ENCODE assay signal across 8 cellular contexts in the genomic region with DNA sequence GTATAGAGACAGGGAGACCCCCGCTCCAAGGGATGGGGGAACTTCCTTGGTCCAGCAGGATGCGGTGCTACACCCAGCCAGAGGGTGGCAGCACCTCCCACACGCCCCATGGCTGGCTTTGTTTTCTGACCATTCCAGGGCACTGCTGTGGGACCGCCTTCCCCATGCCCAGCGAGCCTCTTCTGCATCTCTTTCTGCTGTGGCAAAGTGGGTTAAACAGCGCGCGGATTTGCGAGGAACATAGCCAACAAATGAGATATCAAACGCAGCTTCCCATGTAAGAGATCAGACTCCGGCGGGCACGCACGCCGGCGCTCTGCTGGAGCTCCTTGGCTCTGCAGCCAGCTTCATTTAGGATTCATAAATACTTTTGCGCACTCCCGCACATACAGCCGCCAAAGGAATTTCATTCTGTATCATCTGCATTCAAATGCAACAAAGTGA.
DNase-seq lines count a peak whose midpoint lies in the region; ATAC-seq and TF ChIP-seq lines count a peak whose summit lies in the region.

No MANE protein-coding gene starts in this region.

- no peaks in the 10 kb centered on the region for H3K27me3 ChIP-seq in GM23338 (ENCODE audit: insufficient read depth)
- no peaks in the 10 kb centered on the region for H3K27me3 ChIP-seq in CD8-positive, alpha-beta memory T cell (ENCODE audit: insufficient read depth, low read length, poor library complexity, severe bottlenecking)

- peak overlapping the region; percentile 71 for H3K4me2 ChIP-seq in GM23338

- H3K27me3 Mint-ChIP-seq in GM23338 (ENCODE audit: insufficient read depth, low read depth, poor library complexity), result peaks cover 4% of the 10 kb centered on the region
- no peaks in the 10 kb centered on the region for H3K27me3 Mint-ChIP-seq in activated T-helper 2 cell treated with anti-CD3 and anti-CD28 coated beads, Interferon-gamma antibody, Interleukin-2, Interleukin-4, amounts not matched to agents 10 μg/mL and 5 μg/mL and 100 μg/mL, durations not matched to agents 14 hours and 24 hours and 36 hours (ENCODE audit: low read depth)
- H3K27me3 Mint-ChIP-seq in CD8-positive, alpha-beta memory T cell, result peaks cover 0 to 4% of the 10 kb centered on the region in 2 donors

- H3F3A ChIP-seq in GM23338 (replicated peaks; ENCODE audit: low read depth), result no peaks in the 10 kb centered on the region

- no peaks in the 10 kb centered on the region for H3K9me3 ChIP-seq in CD8-positive, alpha-beta memory T cell (ENCODE audit: low read length)

- intact Hi-C loops in activated T-helper 2 cell treated with anti-CD3 and anti-CD28 coated beads, Interferon-gamma antibody, Interleukin-2, Interleukin-4, amounts not matched to agents 10 μg/mL and 5 μg/mL and 100 μg/mL, durations not matched to agents 14 hours and 24 hours and 36 hours (cut with micrococcal nuclease), result no loop called here

- H3K27ac Mint-ChIP-seq in GM23338, result no peak overlapping the region
- H3K27ac Mint-ChIP-seq in activated T-helper 2 cell treated with anti-CD3 and anti-CD28 coated beads, Interferon-gamma antibody, Interleukin-2, Interleukin-4, amounts not matched to agents 10 μg/mL and 5 μg/mL and 100 μg/mL, durations not matched to agents 14 hours and 24 hours and 36 hours, result no peak overlapping the region
- H3K27ac Mint-ChIP-seq in CD8-positive, alpha-beta memory T cell, result no peak overlapping the region

- no peaks in the 10 kb centered on the region for H3K36me3 ChIP-seq in GM23338 (ENCODE audit: insufficient read depth)
- H3K36me3 ChIP-seq in CD8-positive, alpha-beta memory T cell (ENCODE audit: insufficient read depth, low read length), result no peaks in the 10 kb centered on the region

- H3K9me2 ChIP-seq in GM23338 (ENCODE audit: insufficient read depth), result no peaks in the 10 kb centered on the region

- peaks cover 11% of the 10 kb centered on the region for H3K4me1 Mint-ChIP-seq in GM23338
- H3K4me1 Mint-ChIP-seq in activated T-helper 2 cell treated with anti-CD3 and anti-CD28 coated beads, Interferon-gamma antibody, Interleukin-2, Interleukin-4, amounts not matched to agents 10 μg/mL and 5 μg/mL and 100 μg/mL, durations not matched to agents 14 hours and 24 hours and 36 hours (ENCODE audit: low read depth), result no peaks in the 10 kb centered on the region
- no peaks in the 10 kb centered on the region for H3K4me1 Mint-ChIP-seq in CD8-positive, alpha-beta memory T cell

- ATAC-seq in GM23338 (peak; percentile 99), HG02981 (IDR thresholded peaks at IDR 0.05; ENCODE audit: unreplicated experiment) (no peak)

- H3K79me2 ChIP-seq in GM23338 (replicated peaks; ENCODE audit: insufficient read depth), result no peaks in the 10 kb centered on the region

- H3K36me3 Mint-ChIP-seq in GM23338 (ENCODE audit: low read depth), result no peaks in the 10 kb centered on the region
- H3K36me3 Mint-ChIP-seq in activated T-helper 2 cell treated with anti-CD3 and anti-CD28 coated beads, Interferon-gamma antibody, Interleukin-2, Interleukin-4, amounts not matched to agents 10 μg/mL and 5 μg/mL and 100 μg/mL, durations not matched to agents 14 hours and 24 hours and 36 hours (ENCODE audit: low read depth), result no peaks in the 10 kb centered on the region
- H3K36me3 Mint-ChIP-seq in CD8-positive, alpha-beta memory T cell, result no peaks in the 10 kb centered on the region

- TF ChIP-seq CTCF in AG04449 (IDR thresholded peaks at IDR 0.05; ENCODE audit: insufficient read depth, low read length, missing control alignments) (peak; percentile 39), GM23338 (conservative IDR thresholded peaks at IDR 0.05; ENCODE audit: low read depth in 2 of 2) (peak; percentile 87 to 95)

- POLR2A ChIA-PET in AG04449 (lab: Yijun Ruan, JAX), result no interaction called here
- POLR2A ChIA-PET in CD8-positive, alpha-beta memory T cell (lab: Charles Lee), result no interaction called here

- H3K4me3 ChIP-seq in AG04449 (ENCODE audit: low read depth, low read length) (no peak overlapping the region), GM23338 (peak overlapping the region; percentile 45)
- no peak overlapping the region for H3K4me3 ChIP-seq in CD8-positive, alpha-beta memory T cell (ENCODE audit: low read length)

- H3K27ac ChIP-seq in GM23338 (ENCODE audit: low read depth), result no peak overlapping the region
- no peak overlapping the region for H3K27ac ChIP-seq in CD8-positive, alpha-beta memory T cell (ENCODE audit: low read depth, low read length)

- peaks cover 5% of the 10 kb centered on the region for H3K4me1 ChIP-seq in GM23338 (ENCODE audit: insufficient read depth)
- H3K4me1 ChIP-seq in CD8-positive, alpha-beta memory T cell (ENCODE audit: insufficient read depth, low read length), result no peaks in the 10 kb centered on the region

- H2AFZ ChIP-seq in GM23338, result peak overlapping the region; percentile 87; the same call in 1 of the 2 replicates

- CTCF ChIA-PET in AG04449 (lab: Yijun Ruan, JAX), result interaction anchor here (0.6 kb wide), 1 partner anchor 277 kb away, joined by 3 read pairs; no protein-coding TSS in a partner anchor
- CTCF ChIA-PET in CD8-positive, alpha-beta memory T cell (lab: Charles Lee), result no interaction called here

- no peaks in the 10 kb centered on the region for H3K9me3 Mint-ChIP-seq in GM23338
- H3K9me3 Mint-ChIP-seq in activated T-helper 2 cell treated with anti-CD3 and anti-CD28 coated beads, Interferon-gamma antibody, Interleukin-2, Interleukin-4, amounts not matched to agents 10 μg/mL and 5 μg/mL and 100 μg/mL, durations not matched to agents 14 hours and 24 hours and 36 hours, result no peaks in the 10 kb centered on the region
- H3K9me3 Mint-ChIP-seq in CD8-positive, alpha-beta memory T cell, result peaks cover 0 to 5% (median 2%) of the 10 kb centered on the region in 5 donors

- 0 out of 3 replicates have a peak overlapping the region, but pooled peaks have one; percentile 28 for H3K4me3 Mint-ChIP-seq in GM23338
- no peak overlapping the region for H3K4me3 Mint-ChIP-seq in activated T-helper 2 cell treated with anti-CD3 and anti-CD28 coated beads, Interferon-gamma antibody, Interleukin-2, Interleukin-4, amounts not matched to agents 10 μg/mL and 5 μg/mL and 100 μg/mL, durations not matched to agents 14 hours and 24 hours and 36 hours (ENCODE audit: low read depth)
- no peak overlapping the region for H3K4me3 Mint-ChIP-seq in CD8-positive, alpha-beta memory T cell

- H4K20me1 ChIP-seq in GM23338 (replicated peaks; ENCODE audit: insufficient read depth), result no peaks in the 10 kb centered on the region; the same call in 1 of the 2 replicates

- DNase-seq in AG04449 (ENCODE audit: low read depth, low spot score) (no peak), GM23338 (ENCODE audit: low spot score) (peak; percentile 81), UCSD-AML1 (lab: John Stamatoyannopoulos, UW; ENCODE audit: unreplicated experiment) (peak; percentile 22), iPS-NIHi7 (ENCODE audit: extremely low spot score) (peak; percentile 93), globus pallidus (ENCODE audit: low spot score) (no peak)
- no peak for DNase-seq in activated T-helper 2 cell treated with anti-CD3 and anti-CD28 coated beads, Interferon-gamma antibody, Interleukin-2, Interleukin-4, amounts not matched to agents 10 μg/mL and 5 μg/mL and 100 μg/mL, durations not matched to agents 14 hours and 24 hours and 36 hours (ENCODE audit: low spot score)
- DNase-seq in CD8-positive, alpha-beta memory T cell, result no peak

Comparison
In these comparisons a context has a peak if more than half of its experiments do, and no peak if none do; other contexts are left out.
1. DNase-seq: peak in GM23338 (single experiment), UCSD-AML1 (single experiment) and iPS-NIHi7 (single experiment); none in AG04449 (single experiment), globus pallidus (single experiment), activated T-helper 2 cell treated with anti-CD3 and anti-CD28 coated beads, Interferon-gamma antibody, Interleukin-2, Interleukin-4, amounts not matched to agents 10 μg/mL and 5 μg/mL and 100 μg/mL, durations not matched to agents 14 hours and 24 hours and 36 hours (single experiment) and CD8-positive, alpha-beta memory T cell (0 of 5).